17 cellular contexts compared by ENCODE assay signal in the genomic region with DNA sequence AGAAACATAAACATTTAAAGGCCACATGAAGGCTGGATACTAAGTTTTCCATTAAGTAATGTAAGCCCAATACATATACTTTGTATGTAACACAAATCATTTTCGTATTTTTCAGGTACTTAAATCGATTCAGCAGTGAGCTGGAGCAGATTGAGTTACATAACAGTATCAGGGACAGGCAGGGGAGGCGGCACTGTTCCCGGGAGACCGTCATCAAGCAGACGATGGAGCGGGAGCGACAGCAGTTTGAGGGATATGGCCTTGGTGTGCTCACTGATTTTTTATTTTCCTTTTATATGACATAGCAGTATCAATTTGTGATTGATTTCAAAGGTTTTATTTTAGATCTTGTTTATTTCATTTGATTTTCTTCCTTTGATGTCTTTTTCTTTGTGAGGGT. TPM values are rescaled to one million over a fixed set of nuclear protein-coding genes. Genes with fewer than 3 reads are reported as not detected.
DNase-seq lines count a peak whose midpoint lies in the region; ATAC-seq lines count a peak whose summit lies in the region.
"Had no signal": no experiment of that assay in that cellular context is flagged by ENCODE, and none has a peak within 500 bp of the region (broad histone marks: within the 10 kb centered on the region; RNA-seq: fewer than 3 reads in every experiment).

No MANE protein-coding gene starts in this region.

- H3K9me3 Mint-ChIP-seq in activated T-helper 17 cell treated with anti-CD3 and anti-CD28 coated beads, Interleukin-2, amount 50 U/mL, for 72 hours, result no peaks in the 10 kb centered on the region
- H3K9me3 Mint-ChIP-seq in stimulated activated memory B cell treated with anti-CD40 and anti-IgM and Interleukin-4, amounts not matched to agents 10 μg/mL and 1 μg/mL and 100 μg/mL, for 72 hours, result no peaks in the 10 kb centered on the region
- H3K9me3 Mint-ChIP-seq: CD4-positive, CD25-positive, alpha-beta regulatory T cell; CD8-positive, alpha-beta memory T cell; GM23338 had no signal

- H3K4me3 Mint-ChIP-seq in activated T-helper 17 cell treated with anti-CD3 and anti-CD28 coated beads, Interleukin-2, amount 50 U/mL, for 72 hours, result no peak overlapping the region
- no peak overlapping the region for H3K4me3 Mint-ChIP-seq in stimulated activated memory B cell treated with anti-CD40 and anti-IgM and Interleukin-4, amounts not matched to agents 10 μg/mL and 1 μg/mL and 100 μg/mL, for 72 hours
- H3K4me3 Mint-ChIP-seq: CD4-positive, CD25-positive, alpha-beta regulatory T cell; CD8-positive, alpha-beta memory T cell; GM23338 had no signal

- no peaks in the 10 kb centered on the region for H3K27me3 Mint-ChIP-seq in activated T-helper 17 cell treated with anti-CD3 and anti-CD28 coated beads, Interleukin-2, amount 50 U/mL, for 72 hours
- H3K27me3 Mint-ChIP-seq in stimulated activated memory B cell treated with anti-CD40 and anti-IgM and Interleukin-4, amounts not matched to agents 10 μg/mL and 1 μg/mL and 100 μg/mL, for 72 hours, result no peaks in the 10 kb centered on the region
- H3K27me3 Mint-ChIP-seq: CD4-positive, CD25-positive, alpha-beta regulatory T cell; CD8-positive, alpha-beta memory T cell had no signal

- peak overlapping the region; percentile 11 for H3K27ac Mint-ChIP-seq in activated T-helper 17 cell treated with anti-CD3 and anti-CD28 coated beads, Interleukin-2, amount 50 U/mL, for 72 hours
- H3K27ac Mint-ChIP-seq in stimulated activated memory B cell treated with anti-CD40 and anti-IgM and Interleukin-4, amounts not matched to agents 10 μg/mL and 1 μg/mL and 100 μg/mL, for 72 hours, result peak overlapping the region; percentile 21
- H3K27ac Mint-ChIP-seq: GM23338 had no signal

- no peak for ATAC-seq in activated T-helper 17 cell treated with anti-CD3 and anti-CD28 coated beads, Interleukin-2, amount 50 U/mL, for 72 hours (replicated peaks)
- ATAC-seq in stimulated activated memory B cell treated with anti-CD40 and anti-IgM and Interleukin-4, amounts not matched to agents 10 μg/mL and 1 μg/mL and 100 μg/mL, for 72 hours, result no peak
- no peak for ATAC-seq in GM19455 (IDR thresholded peaks at IDR 0.05; ENCODE audit: unreplicated experiment)
- ATAC-seq: GM23338 had no signal

- H3K4me1 Mint-ChIP-seq in activated T-helper 17 cell treated with anti-CD3 and anti-CD28 coated beads, Interleukin-2, amount 50 U/mL, for 72 hours, result peaks cover 4% of the 10 kb centered on the region
- peaks cover 5% of the 10 kb centered on the region for H3K4me1 Mint-ChIP-seq in stimulated activated memory B cell treated with anti-CD40 and anti-IgM and Interleukin-4, amounts not matched to agents 10 μg/mL and 1 μg/mL and 100 μg/mL, for 72 hours
- H3K4me1 Mint-ChIP-seq: GM23338 had no signal

- DNase-seq in Ammon's horn (ENCODE audit: low spot score), result peak; percentile 78
- peak; percentile 17 to 89 (median 62) for DNase-seq in head of caudate nucleus
- DNase-seq in kidney tubule cell (ENCODE audit: low spot score), result no peak
- DNase-seq: BE2C; C1 segment of cervical spinal cord; CD4-positive, CD25-positive, alpha-beta regulatory T cell; CD8-positive, alpha-beta memory T cell; COR-L47; DMS79; GDM1; HCEC 1CT; IMR-90 had no signal

- intact Hi-C loops in head of caudate nucleus (cut with DNase I), result no loop called here

- peaks cover 95% of the 10 kb centered on the region for H3K36me3 Mint-ChIP-seq in activated T-helper 17 cell treated with anti-CD3 and anti-CD28 coated beads, Interleukin-2, amount 50 U/mL, for 72 hours (ENCODE audit: low read depth)
- H3K36me3 Mint-ChIP-seq in stimulated activated memory B cell treated with anti-CD40 and anti-IgM and Interleukin-4, amounts not matched to agents 10 μg/mL and 1 μg/mL and 100 μg/mL, for 72 hours, result peaks cover 61% of the 10 kb centered on the region

RNA-seq across cellular contexts. Expression of gene TMA16, which starts 20.7 kb away (rescaled TPM):
- total RNA-seq in activated T-helper 17 cell treated with anti-CD3 and anti-CD28 coated beads, Interleukin-2, amount 50 U/mL, for 72 hours, result 10 to 100 TPM; 21.7 to 37.7 TPM

RNA-seq across cellular contexts. Expression of gene TKTL2, which starts 41.6 kb away (rescaled TPM):
- not detected for total RNA-seq in activated T-helper 17 cell treated with anti-CD3 and anti-CD28 coated beads, Interleukin-2, amount 50 U/mL, for 72 hours
- total RNA-seq: CD4-positive, CD25-positive, alpha-beta regulatory T cell; CD8-positive, alpha-beta memory T cell; Daoy; IMR-90 had no signal
